Comparison of ENCODE assay signal across 8 cellular contexts in the genomic region with DNA sequence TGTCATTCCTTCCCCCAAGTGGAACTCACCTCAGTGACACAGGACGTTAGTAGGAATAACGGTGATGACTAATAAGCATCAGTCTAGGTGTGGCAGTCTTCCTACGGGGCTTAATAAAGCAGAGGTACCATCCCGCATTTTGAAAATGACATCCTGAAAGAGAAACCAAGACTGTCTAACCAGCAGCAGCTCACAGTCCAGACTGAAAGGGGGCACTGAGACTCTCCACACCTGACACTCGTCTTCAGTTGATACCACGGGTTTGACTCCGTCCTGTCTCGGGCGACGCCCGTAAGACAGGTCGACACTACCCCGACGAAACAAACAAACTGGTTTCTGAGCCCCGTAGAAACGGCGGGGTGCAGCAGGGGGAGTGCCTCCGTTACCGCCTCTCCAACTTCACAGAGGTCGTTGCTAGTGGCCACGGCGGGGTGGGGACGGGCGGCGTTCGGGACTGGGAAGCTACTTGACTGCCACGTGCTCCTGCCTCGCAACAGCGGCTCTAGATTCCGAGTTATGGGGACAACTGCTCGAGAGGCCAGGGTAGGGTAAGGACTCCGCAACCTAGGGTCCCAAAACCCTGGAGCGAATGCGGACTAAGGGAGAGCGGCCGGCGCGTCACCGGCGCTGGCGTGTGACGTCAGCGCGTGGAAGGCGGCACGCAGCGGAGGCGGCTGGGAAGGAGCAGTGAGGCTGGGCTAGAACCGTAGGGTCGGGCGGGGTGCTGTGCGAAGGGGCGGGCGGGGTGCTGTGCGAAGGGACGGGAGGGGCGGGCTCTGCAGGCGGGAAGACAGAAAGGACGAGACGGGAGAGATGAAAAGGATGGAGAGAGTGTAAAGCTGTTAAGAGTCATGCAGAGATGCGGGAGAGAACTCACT. TPM values are rescaled to one million over a fixed set of nuclear protein-coding genes. Genes with fewer than 3 reads are reported as not detected.
DNase-seq lines count a peak whose midpoint lies in the region; ATAC-seq and TF ChIP-seq lines count a peak whose summit lies in the region.

A gene with protein sequence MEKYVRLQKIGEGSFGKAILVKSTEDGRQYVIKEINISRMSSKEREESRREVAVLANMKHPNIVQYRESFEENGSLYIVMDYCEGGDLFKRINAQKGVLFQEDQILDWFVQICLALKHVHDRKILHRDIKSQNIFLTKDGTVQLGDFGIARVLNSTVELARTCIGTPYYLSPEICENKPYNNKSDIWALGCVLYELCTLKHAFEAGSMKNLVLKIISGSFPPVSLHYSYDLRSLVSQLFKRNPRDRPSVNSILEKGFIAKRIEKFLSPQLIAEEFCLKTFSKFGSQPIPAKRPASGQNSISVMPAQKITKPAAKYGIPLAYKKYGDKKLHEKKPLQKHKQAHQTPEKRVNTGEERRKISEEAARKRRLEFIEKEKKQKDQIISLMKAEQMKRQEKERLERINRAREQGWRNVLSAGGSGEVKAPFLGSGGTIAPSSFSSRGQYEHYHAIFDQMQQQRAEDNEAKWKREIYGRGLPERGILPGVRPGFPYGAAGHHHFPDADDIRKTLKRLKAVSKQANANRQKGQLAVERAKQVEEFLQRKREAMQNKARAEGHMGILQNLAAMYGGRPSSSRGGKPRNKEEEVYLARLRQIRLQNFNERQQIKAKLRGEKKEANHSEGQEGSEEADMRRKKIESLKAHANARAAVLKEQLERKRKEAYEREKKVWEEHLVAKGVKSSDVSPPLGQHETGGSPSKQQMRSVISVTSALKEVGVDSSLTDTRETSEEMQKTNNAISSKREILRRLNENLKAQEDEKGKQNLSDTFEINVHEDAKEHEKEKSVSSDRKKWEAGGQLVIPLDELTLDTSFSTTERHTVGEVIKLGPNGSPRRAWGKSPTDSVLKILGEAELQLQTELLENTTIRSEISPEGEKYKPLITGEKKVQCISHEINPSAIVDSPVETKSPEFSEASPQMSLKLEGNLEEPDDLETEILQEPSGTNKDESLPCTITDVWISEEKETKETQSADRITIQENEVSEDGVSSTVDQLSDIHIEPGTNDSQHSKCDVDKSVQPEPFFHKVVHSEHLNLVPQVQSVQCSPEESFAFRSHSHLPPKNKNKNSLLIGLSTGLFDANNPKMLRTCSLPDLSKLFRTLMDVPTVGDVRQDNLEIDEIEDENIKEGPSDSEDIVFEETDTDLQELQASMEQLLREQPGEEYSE (N-terminal part only) (minus strand): TSS at position 593 of the 878 bp plus-strand sequence. CDS start 9,953 bp downstream, outside the sequence.

- H3K36me3 ChIP-seq in thymus (ENCODE audit: control insufficient read depth, insufficient read depth) = no peaks in the 10 kb centered on the region

- H3K27me3 ChIP-seq in thymus (ENCODE audit: control insufficient read depth, insufficient read depth) = no peaks in the 10 kb centered on the region

- H3K4me1 Mint-ChIP-seq in osteocyte (ENCODE audit: unreplicated experiment) = peaks cover 22% of the 10 kb centered on the region

- intact Hi-C loops in head of caudate nucleus (cut with DNase I) = loop anchor here (5.0 to 10.0 kb wide), 3 partner anchors 50 to 473 kb away; a partner anchor contains a TSS

- peak; percentile 85 for DNase-seq in GM10266 (ENCODE audit: extremely low spot score)
- DNase-seq in NCI-H1105 (lab: John Stamatoyannopoulos, UW) = peak; percentile 80
- peak; percentile 77 for DNase-seq in SKM-1 (lab: John Stamatoyannopoulos, UW; ENCODE audit: unreplicated experiment)
- peak; percentile 83 to 84 for DNase-seq in activated naive CD4-positive, alpha-beta T cell treated with anti-CD3 and anti-CD28 coated beads, Interleukin-2, amount 50 U/mL, for 72 hours (ENCODE audit: low spot score in 2 of 2)
- peak; percentile 70 to 96 (median 92) for DNase-seq in head of caudate nucleus
- DNase-seq in osteocyte (ENCODE audit: extremely low spot score, unreplicated experiment) = peak; percentile 92

- H3K9me3 ChIP-seq in thymus (ENCODE audit: control insufficient read depth) = no peaks in the 10 kb centered on the region

- peak within 1 kb of the TSS; percentile 96 for H3K4me3 Mint-ChIP-seq in osteocyte (ENCODE audit: unreplicated experiment)

- peak within 1 kb of the TSS; percentile 98 to 99 for H3K27ac Mint-ChIP-seq in activated naive CD4-positive, alpha-beta T cell treated with anti-CD3 and anti-CD28 coated beads, Interleukin-2, amount 50 U/mL, for 72 hours
- peak within 1 kb of the TSS; percentile 99 for H3K27ac Mint-ChIP-seq in osteocyte (ENCODE audit: unreplicated experiment)

- peak within 1 kb of the TSS; percentile 61 for H3K4me3 ChIP-seq in thymus (ENCODE audit: low read length)

- no peaks in the 10 kb centered on the region for H3K27me3 Mint-ChIP-seq in osteocyte (ENCODE audit: unreplicated experiment)

- no peaks in the 10 kb centered on the region for H3K9me3 Mint-ChIP-seq in activated naive CD4-positive, alpha-beta T cell treated with anti-CD3 and anti-CD28 coated beads, Interleukin-2, amount 50 U/mL, for 72 hours
- no peaks in the 10 kb centered on the region for H3K9me3 Mint-ChIP-seq in osteocyte (ENCODE audit: unreplicated experiment)

- ATAC-seq in HG02623 (IDR thresholded peaks at IDR 0.05; ENCODE audit: unreplicated experiment) = peak; percentile 92
- peak; percentile 84 to 86 for ATAC-seq in activated naive CD4-positive, alpha-beta T cell treated with anti-CD3 and anti-CD28 coated beads, Interleukin-2, amount 50 U/mL, for 72 hours

- peak within 1 kb of the TSS; percentile 96 for H3K27ac ChIP-seq in thymus (ENCODE audit: low read depth)

- WGBS in thymus = under 1% methylated on average over 61 of the region's 61 CpGs

- TF ChIP-seq CTCF in GM10266 (IDR thresholded peaks at IDR 0.05; ENCODE audit: control insufficient read depth, insufficient read depth, low read depth, missing control alignments) = no peak
- TF ChIP-seq CTCF in osteocyte (IDR thresholded peaks at IDR 0.05) = no peak

- H3K4me1 ChIP-seq in thymus (ENCODE audit: control insufficient read depth, insufficient read depth, low read length) = peaks cover 10% of the 10 kb centered on the region

- H3K36me3 Mint-ChIP-seq in activated naive CD4-positive, alpha-beta T cell treated with anti-CD3 and anti-CD28 coated beads, Interleukin-2, amount 50 U/mL, for 72 hours = peaks cover 4 to 7% of the 10 kb centered on the region in 2 donors
- H3K36me3 Mint-ChIP-seq in osteocyte (ENCODE audit: unreplicated experiment) = peaks cover 4% of the 10 kb centered on the region

RNA-seq across cellular contexts. Expression of the gene that starts here (rescaled TPM):
- 10 to 100 TPM in 1 of 2 donors, 1 to 10 TPM in 1; 9.1 to 13.7 TPM for total RNA-seq in activated naive CD4-positive, alpha-beta T cell treated with anti-CD3 and anti-CD28 coated beads, Interleukin-2, amount 50 U/mL, for 72 hours
- 17.7 and 18.4 TPM in 2 replicates for total RNA-seq in osteocyte
- polyA plus RNA-seq in thymus = 9.9 TPM

Comparison
In these comparisons a context has a peak if more than half of its experiments do, and no peak if none do; other contexts are left out.
1. Peak in every context shown above with its lines: DNase-seq, ATAC-seq, H3K4me3 ChIP-seq and H3K27ac ChIP-seq.